8 cellular contexts compared by ENCODE assay signal in genomic region chr7:78770422-78771410, GRCh38.
DNase-seq lines count a peak whose midpoint lies in the region; ATAC-seq, FAIRE-seq and TF ChIP-seq lines count a peak whose summit lies in the region.

No MANE protein-coding gene starts in this region.

- DNase-seq in AG20443 (ENCODE audit: low spot score), result peak; percentile 12
- no peak for DNase-seq in brain microvascular endothelial cell
- peak; percentile 58 for DNase-seq in left kidney (ENCODE audit: low read depth, low spot score)
- no peak for DNase-seq in NCI-H2196 (lab: John Stamatoyannopoulos, UW; ENCODE audit: unreplicated experiment)
- DNase-seq in GM13977 (ENCODE audit: low spot score), result no peak
- DNase-seq in urothelium cell line (ENCODE audit: low spot score), result no peak

- TF ChIP-seq CTCF in brain microvascular endothelial cell (IDR thresholded peaks at IDR 0.05; ENCODE audit: low read depth, low read length, missing control alignments) (no peak), GM13977 (IDR thresholded peaks at IDR 0.05; ENCODE audit: extremely low read depth, insufficient read depth, missing control alignments) (no peak)

- FAIRE-seq in urothelium cell line (lab: Jason Lieb, UNC), result no peak

- H3K4me3 ChIP-seq in brain microvascular endothelial cell (ENCODE audit: low read depth, low read length), result peak overlapping the region; percentile 48

- H3K27ac ChIP-seq in brain microvascular endothelial cell, result no peak overlapping the region

- in situ Hi-C loops in brain microvascular endothelial cell (cut with HindIII; ENCODE audit: low pct_ligation_motif_present, low sequenced_read_pairs), result no loop called here
- in situ Hi-C loops in GM13977 (cut with MboI; ENCODE audit: low pct_unique_long_range_greater_than_20kb, low sequenced_read_pairs, unreplicated experiment), result no loop called here

- no peaks in the 10 kb centered on the region for H3K36me3 ChIP-seq in brain microvascular endothelial cell (replicated peaks)

- ATAC-seq in HG03432 (IDR thresholded peaks at IDR 0.05; ENCODE audit: unreplicated experiment) (peak; percentile 37), GM21576 (IDR thresholded peaks at IDR 0.05; ENCODE audit: unreplicated experiment) (no peak)

- peaks cover 8% of the 10 kb centered on the region for H3K27me3 ChIP-seq in brain microvascular endothelial cell (replicated peaks)

Comparison
In these comparisons a context has a peak if more than half of its experiments do, and no peak if none do; other contexts are left out.
1. DNase-seq: peak in AG20443 (single experiment) and left kidney (single experiment); none in brain microvascular endothelial cell (single experiment), NCI-H2196 (single experiment), GM13977 (single experiment) and urothelium cell line (single experiment).